ENCODE assay signal across 8 cellular contexts in the genomic region with DNA sequence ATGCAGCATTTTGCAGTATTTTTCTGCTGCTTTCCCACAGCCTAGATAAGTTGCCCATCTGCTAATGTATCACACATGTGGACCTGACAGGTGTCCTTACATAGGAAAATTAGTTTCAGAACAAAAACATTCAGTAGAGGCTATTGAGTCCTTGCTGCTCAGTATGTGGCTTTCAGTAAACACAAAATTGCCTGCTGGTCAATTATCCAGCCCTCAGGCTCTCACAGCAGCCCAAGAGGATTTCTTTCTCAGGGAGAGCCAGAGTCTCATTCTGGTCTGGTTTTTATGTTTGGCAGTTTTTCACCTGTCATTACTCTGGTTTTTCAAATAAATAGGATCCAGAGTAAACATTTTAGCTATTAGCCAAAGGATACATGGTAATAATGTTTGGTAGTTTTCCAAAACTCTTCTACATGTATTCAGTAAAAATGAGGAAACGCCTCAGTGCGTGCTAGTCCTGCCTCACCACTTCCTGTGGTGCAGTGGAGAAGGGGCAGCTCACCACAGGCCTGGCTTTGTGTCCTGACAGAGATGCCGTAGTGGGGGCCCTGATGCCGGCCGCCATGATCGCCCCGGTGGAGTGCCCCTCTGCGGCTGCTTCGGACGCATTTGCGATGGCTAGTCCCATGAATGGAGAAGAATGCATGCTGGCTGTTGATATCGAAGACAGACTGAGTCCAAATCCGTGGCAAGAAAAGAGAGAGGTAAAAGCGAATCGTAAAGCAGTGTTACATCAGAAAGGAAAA.
A peak's percentile ranks its signal among the peaks of the same experiment; 100 is the strongest.
DNase-seq lines count a peak whose midpoint lies in the region; ATAC-seq and TF ChIP-seq lines count a peak whose summit lies in the region.
"Not testable (repeated sequence)": the region's sequence is repeated elsewhere in the genome, so short reads cannot be mapped to it uniquely, and the experiment has no call there.

No MANE protein-coding gene starts in this region.

- peak; percentile 74 for ATAC-seq in HG02623 (IDR thresholded peaks at IDR 0.05; ENCODE audit: unreplicated experiment)
- ATAC-seq in naive B cell (ENCODE audit: low read depth in 2 of 2), result peak in 1 of 2 donors; percentile 72
- ATAC-seq in stimulated activated memory B cell treated with anti-CD40 and anti-IgM and Interleukin-4, amounts not matched to agents 10 μg/mL and 1 μg/mL and 100 μg/mL, for 72 hours, result peak; percentile 84

- not testable (repeated sequence) for H4K20me1 ChIP-seq in OCI-LY1 (ENCODE audit: insufficient read depth, low read length)

- DNase-seq in GDM1 (lab: John Stamatoyannopoulos, UW) (peak; percentile 79), NCI-H1105 treated with DMSO at 0.1 percent for 48 hours (lab: John Stamatoyannopoulos, UW) (peak; percentile 64), naive B cell (peak; percentile 51)
- DNase-seq in activated CD8-positive, alpha-beta memory T cell treated with anti-CD3 and anti-CD28 coated beads, Interleukin-2, amount 50 U/mL, for 1 hour (ENCODE audit: extremely low read depth), result peak; percentile 7

- H3K36me3 ChIP-seq in OCI-LY1 (ENCODE audit: insufficient read depth, low read length), result not testable (repeated sequence)

- not testable (repeated sequence) for H3K4me1 ChIP-seq in OCI-LY1 (ENCODE audit: insufficient read depth, low read length, severe bottlenecking)

- not testable (repeated sequence) for H2AFZ ChIP-seq in OCI-LY1 (ENCODE audit: low read length)

- H3K79me2 ChIP-seq in OCI-LY1 (ENCODE audit: insufficient read depth, low read length), result not testable (repeated sequence)

- H3K9ac ChIP-seq in OCI-LY1 (ENCODE audit: low read length), result not testable (repeated sequence)

- not testable (repeated sequence) for H3K9me3 Mint-ChIP-seq in dendritic cell treated with granulocyte-macrophage colony-stimulating factor and Interleukin-4, amounts not matched to agents 40 ng/mL and 50 ng/mL, for 4 days; naive B cell; stimulated activated memory B cell treated with anti-CD40 and anti-IgM and Interleukin-4, amounts not matched to agents 10 μg/mL and 1 μg/mL and 100 μg/mL, for 72 hours

- H3K4me3 ChIP-seq in OCI-LY1 (ENCODE audit: low read depth, low read length, poor library complexity, severe bottlenecking), result peak overlapping the region; percentile 10

- peaks cover 29% of the 10 kb centered on the region for H3K36me3 Mint-ChIP-seq in dendritic cell treated with granulocyte-macrophage colony-stimulating factor and Interleukin-4, amounts not matched to agents 40 ng/mL and 50 ng/mL, for 4 days (ENCODE audit: low read depth)
- H3K36me3 Mint-ChIP-seq in naive B cell; stimulated activated memory B cell treated with anti-CD40 and anti-IgM and Interleukin-4, amounts not matched to agents 10 μg/mL and 1 μg/mL and 100 μg/mL, for 72 hours: not testable (repeated sequence)

- peak overlapping the region; percentile 96 for H3K4me3 Mint-ChIP-seq in dendritic cell treated with granulocyte-macrophage colony-stimulating factor and Interleukin-4, amounts not matched to agents 40 ng/mL and 50 ng/mL, for 4 days
- H3K4me3 Mint-ChIP-seq in naive B cell, result peak overlapping the region in 7 of 8 donors; percentile 90 to 98 (median 95)
- H3K4me3 Mint-ChIP-seq in stimulated activated memory B cell treated with anti-CD40 and anti-IgM and Interleukin-4, amounts not matched to agents 10 μg/mL and 1 μg/mL and 100 μg/mL, for 72 hours, result peak overlapping the region; percentile 100

- peak overlapping the region; percentile 89 for H3K27ac Mint-ChIP-seq in dendritic cell treated with granulocyte-macrophage colony-stimulating factor and Interleukin-4, amounts not matched to agents 40 ng/mL and 50 ng/mL, for 4 days
- H3K27ac Mint-ChIP-seq in naive B cell, result peak overlapping the region in 5 of 6 donors; percentile 46 to 93 (median 79)
- peak overlapping the region; percentile 91 for H3K27ac Mint-ChIP-seq in stimulated activated memory B cell treated with anti-CD40 and anti-IgM and Interleukin-4, amounts not matched to agents 10 μg/mL and 1 μg/mL and 100 μg/mL, for 72 hours

- not testable (repeated sequence) for H3K27me3 Mint-ChIP-seq in dendritic cell treated with granulocyte-macrophage colony-stimulating factor and Interleukin-4, amounts not matched to agents 40 ng/mL and 50 ng/mL, for 4 days; naive B cell; stimulated activated memory B cell treated with anti-CD40 and anti-IgM and Interleukin-4, amounts not matched to agents 10 μg/mL and 1 μg/mL and 100 μg/mL, for 72 hours

- not testable (repeated sequence) for H3K4me2 ChIP-seq in OCI-LY1 (ENCODE audit: low read length)

- H3K4me1 Mint-ChIP-seq in dendritic cell treated with granulocyte-macrophage colony-stimulating factor and Interleukin-4, amounts not matched to agents 40 ng/mL and 50 ng/mL, for 4 days (ENCODE audit: low read depth), result peaks cover 10% of the 10 kb centered on the region
- peaks cover 0 to 13% (median 5%) of the 10 kb centered on the region in 3 donors for H3K4me1 Mint-ChIP-seq in naive B cell
- not testable (repeated sequence) for H3K4me1 Mint-ChIP-seq in stimulated activated memory B cell treated with anti-CD40 and anti-IgM and Interleukin-4, amounts not matched to agents 10 μg/mL and 1 μg/mL and 100 μg/mL, for 72 hours

- TF ChIP-seq CTCF in OCI-LY1 (IDR thresholded peaks at IDR 0.05; ENCODE audit: low read length), result not testable (repeated sequence)

- not testable (repeated sequence) for H3K9me2 ChIP-seq in OCI-LY1 (ENCODE audit: low read depth, low read length)

- H3K27ac ChIP-seq in OCI-LY1 (ENCODE audit: low read depth, low read length, poor library complexity, severe bottlenecking), result not testable (repeated sequence)

- H3K27me3 ChIP-seq in OCI-LY1 (ENCODE audit: insufficient read depth, low read length), result not testable (repeated sequence)

- H3F3A ChIP-seq in OCI-LY1 (ENCODE audit: insufficient read depth, low read length), result not testable (repeated sequence)

- not testable (repeated sequence) for H3K9me3 ChIP-seq in OCI-LY1 (ENCODE audit: low read length)

- intact Hi-C loops in dendritic cell treated with granulocyte-macrophage colony-stimulating factor and Interleukin-4, amounts not matched to agents 40 ng/mL and 50 ng/mL, for 4 days (cut with micrococcal nuclease), result not testable (repeated sequence)

Comparison
In these comparisons a context has a peak if more than half of its experiments do, and no peak if none do; other contexts are left out.
1. DNase-seq: peak in every context shown above with its lines; median percentile 79 in GDM1; 64 in NCI-H1105 treated with DMSO at 0.1 percent for 48 hours; 51 in naive B cell; 7 in activated CD8-positive, alpha-beta memory T cell treated with anti-CD3 and anti-CD28 coated beads, Interleukin-2, amount 50 U/mL, for 1 hour.